In genomic region chr4:44583393-44583792, GRCh38 we compare ENCODE assay signal across 13 cellular contexts.
DNase-seq lines count a peak whose midpoint lies in the region; ATAC-seq and TF ChIP-seq lines count a peak whose summit lies in the region.
"Had no signal": no experiment of that assay in that cellular context is flagged by ENCODE, and none has a peak within 500 bp of the region (broad histone marks: within the 10 kb centered on the region; RNA-seq: fewer than 3 reads in every experiment).

No MANE protein-coding gene starts in this region.

- H2AFZ ChIP-seq in GM23338 (no peak overlapping the region; the same call in 1 of the 2 replicates), OCI-LY7 (ENCODE audit: low read length) (no peak overlapping the region)

- no peak overlapping the region for H3K27ac ChIP-seq in GM23338 (ENCODE audit: low read depth)
- no peak overlapping the region for H3K27ac ChIP-seq in OCI-LY7 (ENCODE audit: low read depth, low read length, poor library complexity, severe bottlenecking)

- no peaks in the 10 kb centered on the region for H3F3A ChIP-seq in GM23338 (replicated peaks; ENCODE audit: low read depth)

- BruUV-seq in OCI-LY7 (replicated peaks; lab: Mats Ljungman, UMichigan): no TSS peak

- intact Hi-C loops in OCI-LY7 (cut with micrococcal nuclease; ENCODE audit: unreplicated experiment): no loop called here

- POLR2A ChIA-PET in OCI-LY7 (lab: Charles Lee): interaction anchor here (0.5 to 0.6 kb wide), 2 partner anchors 1284 to 1865 kb away, joined by 3 to 8 read pairs; no protein-coding TSS in a partner anchor

- H3K4me2 ChIP-seq in GM23338: no peak overlapping the region
- no peak overlapping the region for H3K4me2 ChIP-seq in OCI-LY7 (ENCODE audit: low read length)

- H3K27me3 ChIP-seq in GM23338 (ENCODE audit: insufficient read depth): no peaks in the 10 kb centered on the region

- CTCF ChIA-PET in OCI-LY7 (lab: Charles Lee; ENCODE audit: unreplicated experiment): no interaction called here

- no peaks in the 10 kb centered on the region for H3K27me3 Mint-ChIP-seq in GM23338 (ENCODE audit: insufficient read depth, low read depth, poor library complexity)

- H3K4me3 Mint-ChIP-seq in GM23338: no peak overlapping the region
- H3K4me3 Mint-ChIP-seq: T-helper 2 cell treated with Interferon-gamma antibody and Interleukin-4, amounts not matched to agents 5 μg/mL and 100 μg/mL, for 36 hours had no signal

- H4K20me1 ChIP-seq in GM23338 (replicated peaks; ENCODE audit: insufficient read depth): no peaks in the 10 kb centered on the region
- no peaks in the 10 kb centered on the region for H4K20me1 ChIP-seq in OCI-LY7 (ENCODE audit: insufficient read depth, low read length)

- H3K36me3 ChIP-seq in GM23338 (ENCODE audit: insufficient read depth) (no peaks in the 10 kb centered on the region), OCI-LY7 (ENCODE audit: insufficient read depth, low read length) (no peaks in the 10 kb centered on the region)

- H3K36me3 Mint-ChIP-seq in GM23338 (ENCODE audit: low read depth): no peaks in the 10 kb centered on the region

- H3K27ac Mint-ChIP-seq in GM23338: no peak overlapping the region
- H3K27ac Mint-ChIP-seq: T-helper 2 cell treated with Interferon-gamma antibody and Interleukin-4, amounts not matched to agents 5 μg/mL and 100 μg/mL, for 36 hours had no signal

- no peaks in the 10 kb centered on the region for H3K79me2 ChIP-seq in GM23338 (replicated peaks; ENCODE audit: insufficient read depth)
- no peaks in the 10 kb centered on the region for H3K79me2 ChIP-seq in OCI-LY7 (ENCODE audit: insufficient read depth, low read depth, low read length)

- H3K4me3 ChIP-seq in GM12865 (ENCODE audit: low read depth, low read length): no peak overlapping the region
- no peak overlapping the region for H3K4me3 ChIP-seq in GM23338
- H3K4me3 ChIP-seq in OCI-LY7 (ENCODE audit: low read depth, low read length, poor library complexity, severe bottlenecking): no peak overlapping the region

- H3K9me3 ChIP-seq in OCI-LY7 (ENCODE audit: low read length): no peaks in the 10 kb centered on the region

- no peaks in the 10 kb centered on the region for H3K9me3 Mint-ChIP-seq in GM23338
- H3K9me3 Mint-ChIP-seq: T-helper 2 cell treated with Interferon-gamma antibody and Interleukin-4, amounts not matched to agents 5 μg/mL and 100 μg/mL, for 36 hours had no signal

- peaks cover 7% of the 10 kb centered on the region for H3K4me1 Mint-ChIP-seq in GM23338

- TF ChIP-seq CTCF in GM12865 (IDR thresholded peaks at IDR 0.05; ENCODE audit: insufficient read depth, low read depth, low read length, missing control alignments) (peak; percentile 46), GM23338 (conservative IDR thresholded peaks at IDR 0.05; ENCODE audit: low read depth in 2 of 2) (peak; percentile 61 to 67), OCI-LY7 (conservative IDR thresholded peaks at IDR 0.05; ENCODE audit: low read length) (peak; percentile 60)

- DNase-seq in GM12865 (ENCODE audit: low read depth): peak; percentile 24
- DNase-seq in GM23338 (ENCODE audit: low spot score): peak; percentile 62
- DNase-seq in OCI-LY7 (ENCODE audit: low spot score): peak; percentile 2
- DNase-seq in iPS DF 19.7 (ENCODE audit: low read depth, low spot score): peak; percentile 30
- DNase-seq in KG1 (lab: John Stamatoyannopoulos, UW): no peak
- DNase-seq in OCI-M2 (lab: John Stamatoyannopoulos, UW; ENCODE audit: unreplicated experiment): no peak
- DNase-seq in NCI-H2171 (lab: John Stamatoyannopoulos, UW): no peak
- DNase-seq: activated T-cell treated with anti-CD3 and anti-CD28 coated beads for 4 hours; NK-92 treated with Interleukin-12 subunit alpha and Interleukin-12 subunit beta, amount 100 ng/mL, for 24 hours; nucleus accumbens; stimulated activated naive CD4-positive, alpha-beta T cell had no signal

- H3K9me2 ChIP-seq in GM23338 (ENCODE audit: insufficient read depth) (no peaks in the 10 kb centered on the region), OCI-LY7 (ENCODE audit: insufficient read depth, low read length) (no peaks in the 10 kb centered on the region)

- peak; percentile 72 for ATAC-seq in GM23338
- ATAC-seq: esophagus mucosa had no signal

- H3K4me1 ChIP-seq in GM23338 (ENCODE audit: insufficient read depth): no peaks in the 10 kb centered on the region
- H3K4me1 ChIP-seq in OCI-LY7 (ENCODE audit: insufficient read depth, low read length, poor library complexity, severe bottlenecking): no peaks in the 10 kb centered on the region

TF ChIP-seq in GM23338, 12 proteins besides CTCF, POLR2A, EP300 and RAD21 (continues in another document):
- TF ChIP-seq EZH2 (IDR thresholded peaks at IDR 0.05; ENCODE audit: low read depth, unreplicated experiment) (no peak), STAT1 (IDR thresholded peaks at IDR 0.05; ENCODE audit: unreplicated experiment) (no peak), EZH2phosphoT487 (IDR thresholded peaks at IDR 0.05; ENCODE audit: unreplicated experiment) (no peak), POLR2AphosphoS5 (IDR thresholded peaks at IDR 0.05; ENCODE audit: low read depth) (no peak), JUNB (IDR thresholded peaks at IDR 0.05; ENCODE audit: unreplicated experiment) (no peak), ZNF114 (CRISPR knock-in tag; IDR thresholded peaks at IDR 0.05) (no peak), NANOG (IDR thresholded peaks at IDR 0.05; ENCODE audit: borderline replicate concordance) (no peak), REST (IDR thresholded peaks at IDR 0.05; ENCODE audit: unreplicated experiment) (no peak), ZNF331 (CRISPR knock-in tag; IDR thresholded peaks at IDR 0.05; ENCODE audit: low read depth) (no peak), CREB1 (CRISPR knock-in tag; IDR thresholded peaks at IDR 0.05; ENCODE audit: low read depth) (no peak)
- TF ChIP-seq, protein P1, sequence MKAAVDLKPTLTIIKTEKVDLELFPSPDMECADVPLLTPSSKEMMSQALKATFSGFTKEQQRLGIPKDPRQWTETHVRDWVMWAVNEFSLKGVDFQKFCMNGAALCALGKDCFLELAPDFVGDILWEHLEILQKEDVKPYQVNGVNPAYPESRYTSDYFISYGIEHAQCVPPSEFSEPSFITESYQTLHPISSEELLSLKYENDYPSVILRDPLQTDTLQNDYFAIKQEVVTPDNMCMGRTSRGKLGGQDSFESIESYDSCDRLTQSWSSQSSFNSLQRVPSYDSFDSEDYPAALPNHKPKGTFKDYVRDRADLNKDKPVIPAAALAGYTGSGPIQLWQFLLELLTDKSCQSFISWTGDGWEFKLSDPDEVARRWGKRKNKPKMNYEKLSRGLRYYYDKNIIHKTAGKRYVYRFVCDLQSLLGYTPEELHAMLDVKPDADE (IDR thresholded peaks at IDR 0.05): no peak

Comparison
In these comparisons a context has a peak if more than half of its experiments do, and no peak if none do; other contexts are left out.
1. DNase-seq: peak in GM12865 (single experiment), GM23338 (single experiment), OCI-LY7 (single experiment) and iPS DF 19.7 (single experiment); none in KG1 (single experiment), OCI-M2 (single experiment) and NCI-H2171 (single experiment).
2. Peak in every context shown above with its lines, with median percentiles within 50 percentile points of each other: CTCF ChIP-seq.